1 cellular context compared by ENCODE assay signal in the genomic region with DNA sequence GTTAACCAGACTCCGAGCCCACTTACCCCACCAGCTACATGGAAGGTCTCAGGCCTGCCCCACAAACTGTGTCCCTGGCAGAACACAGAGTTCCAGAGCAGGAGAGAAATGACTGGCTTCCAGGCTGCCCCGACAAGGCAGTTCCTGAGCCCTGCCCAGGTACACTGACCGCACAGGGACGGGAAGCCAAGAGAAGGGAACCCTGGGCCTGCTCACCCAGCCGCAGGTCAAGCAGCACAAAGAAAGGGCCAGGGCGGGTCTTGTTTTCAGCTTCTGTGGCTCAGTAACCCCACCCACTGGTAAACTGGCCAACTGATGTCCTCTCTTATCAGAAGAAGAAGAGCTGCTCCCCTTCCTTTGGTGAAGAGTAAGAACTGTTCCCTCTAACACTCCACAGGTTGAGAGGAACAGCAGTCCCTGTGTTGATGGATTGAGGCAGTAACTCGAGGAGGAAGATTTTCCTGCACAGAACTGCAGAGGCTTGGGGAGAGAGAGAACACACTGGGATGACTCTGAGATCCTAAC.
TF ChIP-seq lines count a peak whose summit lies in the region.

No MANE protein-coding gene starts in this region.

TF ChIP-seq in HepG2, 621 proteins besides CTCF, POLR2A, EP300 and RAD21 (continued from another document):
- peak; percentile 26; the same call in 1 of the 2 replicates for TF ChIP-seq ZFX (CRISPR knock-in tag; IDR thresholded peaks at IDR 0.05; ENCODE audit: low read depth)
